Comparison of ENCODE assay signal across 1 cellular context in the genomic region with DNA sequence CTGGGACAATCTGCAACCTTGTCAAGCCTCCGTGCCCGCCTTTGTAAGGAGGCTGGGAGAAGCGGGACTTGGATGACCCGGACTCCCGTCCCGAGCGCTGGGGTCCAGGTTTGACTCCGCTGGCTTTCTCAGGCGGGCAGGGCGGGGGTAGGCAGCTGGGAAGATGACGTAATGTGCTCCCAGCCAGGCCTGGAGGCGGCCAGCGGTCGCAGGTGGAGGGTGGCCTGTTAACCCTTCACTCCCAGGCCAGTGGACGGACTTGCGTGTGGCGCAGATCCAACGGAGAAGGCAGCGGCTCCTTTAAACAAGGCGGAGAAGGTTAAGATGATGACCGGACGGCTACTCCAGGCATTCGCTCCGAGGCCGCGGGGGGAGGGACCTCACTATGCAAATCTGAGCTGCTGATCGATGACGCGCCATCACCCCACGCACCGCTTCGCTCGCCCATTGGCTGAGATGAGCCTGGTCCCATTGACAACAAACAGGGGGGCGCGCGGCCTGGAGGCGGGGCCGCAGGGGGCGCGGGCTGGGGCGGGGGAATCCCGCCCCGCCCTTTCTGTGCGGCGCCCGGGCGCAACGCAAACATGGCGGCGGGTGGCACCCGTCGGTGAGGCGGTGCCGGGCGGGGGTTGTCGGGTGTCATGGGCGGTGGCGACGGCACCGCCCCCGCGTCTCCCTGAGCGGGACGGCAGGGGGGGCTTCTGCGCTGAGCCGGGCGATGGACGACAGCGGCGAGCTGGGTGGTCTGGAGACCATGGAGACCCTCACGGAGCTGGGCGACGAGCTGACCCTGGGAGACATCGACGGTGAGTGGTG.
A peak's percentile ranks its signal among the peaks of the same experiment; 100 is the strongest.
TF ChIP-seq lines count a peak whose summit lies in the region.

A gene (plus strand): TSS at position 553 of the 816 bp plus-strand sequence. CDS start 166 bp downstream, at position 719.

TF ChIP-seq in HepG2, 621 proteins besides CTCF, POLR2A, EP300 and RAD21 (continued from another document and continues in another):
- TF ChIP-seq, protein P1, sequence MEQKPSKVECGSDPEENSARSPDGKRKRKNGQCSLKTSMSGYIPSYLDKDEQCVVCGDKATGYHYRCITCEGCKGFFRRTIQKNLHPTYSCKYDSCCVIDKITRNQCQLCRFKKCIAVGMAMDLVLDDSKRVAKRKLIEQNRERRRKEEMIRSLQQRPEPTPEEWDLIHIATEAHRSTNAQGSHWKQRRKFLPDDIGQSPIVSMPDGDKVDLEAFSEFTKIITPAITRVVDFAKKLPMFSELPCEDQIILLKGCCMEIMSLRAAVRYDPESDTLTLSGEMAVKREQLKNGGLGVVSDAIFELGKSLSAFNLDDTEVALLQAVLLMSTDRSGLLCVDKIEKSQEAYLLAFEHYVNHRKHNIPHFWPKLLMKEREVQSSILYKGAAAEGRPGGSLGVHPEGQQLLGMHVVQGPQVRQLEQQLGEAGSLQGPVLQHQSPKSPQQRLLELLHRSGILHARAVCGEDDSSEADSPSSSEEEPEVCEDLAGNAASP (CRISPR knock-in tag; IDR thresholded peaks at IDR 0.05; ENCODE audit: borderline replicate concordance) = peak; percentile 86
- TF ChIP-seq RXRB (CRISPR knock-in tag; IDR thresholded peaks at IDR 0.05; ENCODE audit: borderline replicate concordance) (peak; percentile 78), FLYWCH1 (CRISPR knock-in tag; IDR thresholded peaks at IDR 0.05) (no peak), ZNF451 (CRISPR knock-in tag; IDR thresholded peaks at IDR 0.05) (peak; percentile 10; the same call in 1 of the 2 replicates), ZNF841 (CRISPR knock-in tag; IDR thresholded peaks at IDR 0.05; ENCODE audit: borderline replicate concordance) (no peak), PHF8 (CRISPR knock-in tag; IDR thresholded peaks at IDR 0.05) (peak; percentile 63), CREB1 (IDR thresholded peaks at IDR 0.05) (peak; percentile 96), CREB1 (CRISPR knock-in tag; IDR thresholded peaks at IDR 0.05) (peak; percentile 96), ZNF20 (CRISPR knock-in tag; IDR thresholded peaks at IDR 0.05) (no peak), SMARCC2 (IDR thresholded peaks at IDR 0.05) (no peak), HNRNPUL1 (IDR thresholded peaks at IDR 0.05; ENCODE audit: low read depth, low read length) (0 out of 2 replicates have a peak, but pooled peaks have one; percentile 19), GLI4 (CRISPR knock-in tag; IDR thresholded peaks at IDR 0.05; ENCODE audit: borderline replicate concordance) (no peak), MAFG (CRISPR knock-in tag; IDR thresholded peaks at IDR 0.05) (no peak), SP1 (IDR thresholded peaks at IDR 0.05) (no peak), SP1 (CRISPR knock-in tag; IDR thresholded peaks at IDR 0.05) (peak; percentile 86), NPAS2 (CRISPR knock-in tag; IDR thresholded peaks at IDR 0.05; ENCODE audit: borderline replicate concordance) (no peak), ATF1 (CRISPR knock-in tag; IDR thresholded peaks at IDR 0.05) (peak; percentile 90), TMF1 (CRISPR knock-in tag; IDR thresholded peaks at IDR 0.05; ENCODE audit: low read depth) (no peak; the same call in 1 of the 2 replicates), ZKSCAN8 (CRISPR knock-in tag; IDR thresholded peaks at IDR 0.05; ENCODE audit: borderline replicate concordance) (no peak; the same call in 1 of the 2 replicates), ZNF546 (CRISPR knock-in tag; conservative IDR thresholded peaks at IDR 0.05) (no peak), HNRNPH1 (optimal IDR thresholded peaks at IDR 0.05; ENCODE audit: low read depth, low read length) (no peak), SETDB1 (CRISPR knock-in tag; IDR thresholded peaks at IDR 0.05; ENCODE audit: borderline replicate concordance) (no peak), MTF1 (CRISPR knock-in tag; IDR thresholded peaks at IDR 0.05) (peak; percentile 9; the same call in 1 of the 2 replicates), RORA (CRISPR knock-in tag; IDR thresholded peaks at IDR 0.05) (no peak), ZMYM2 (CRISPR knock-in tag; IDR thresholded peaks at IDR 0.05) (no peak), ZNF24 (IDR thresholded peaks at IDR 0.05) (no peak), ZKSCAN5 (CRISPR knock-in tag; IDR thresholded peaks at IDR 0.05) (no peak), ZNF121 (CRISPR knock-in tag; IDR thresholded peaks at IDR 0.05) (peak; percentile 7; the same call in 1 of the 2 replicates)
- TF ChIP-seq, protein P2, sequence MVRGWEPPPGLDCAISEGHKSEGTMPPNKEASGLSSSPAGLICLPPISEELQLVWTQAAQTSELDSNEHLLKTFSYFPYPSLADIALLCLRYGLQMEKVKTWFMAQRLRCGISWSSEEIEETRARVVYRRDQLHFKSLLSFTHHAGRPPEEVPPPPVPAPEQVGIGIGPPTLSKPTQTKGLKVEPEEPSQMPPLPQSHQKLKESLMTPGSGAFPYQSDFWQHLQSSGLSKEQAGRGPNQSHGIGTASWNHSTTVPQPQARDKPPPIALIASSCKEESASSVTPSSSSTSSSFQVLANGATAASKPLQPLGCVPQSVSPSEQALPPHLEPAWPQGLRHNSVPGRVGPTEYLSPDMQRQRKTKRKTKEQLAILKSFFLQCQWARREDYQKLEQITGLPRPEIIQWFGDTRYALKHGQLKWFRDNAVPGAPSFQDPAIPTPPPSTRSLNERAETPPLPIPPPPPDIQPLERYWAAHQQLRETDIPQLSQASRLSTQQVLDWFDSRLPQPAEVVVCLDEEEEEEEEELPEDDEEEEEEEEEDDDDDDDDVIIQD (CRISPR knock-in tag; IDR thresholded peaks at IDR 0.05; ENCODE audit: low read depth) = no peak
- TF ChIP-seq, protein P3, sequence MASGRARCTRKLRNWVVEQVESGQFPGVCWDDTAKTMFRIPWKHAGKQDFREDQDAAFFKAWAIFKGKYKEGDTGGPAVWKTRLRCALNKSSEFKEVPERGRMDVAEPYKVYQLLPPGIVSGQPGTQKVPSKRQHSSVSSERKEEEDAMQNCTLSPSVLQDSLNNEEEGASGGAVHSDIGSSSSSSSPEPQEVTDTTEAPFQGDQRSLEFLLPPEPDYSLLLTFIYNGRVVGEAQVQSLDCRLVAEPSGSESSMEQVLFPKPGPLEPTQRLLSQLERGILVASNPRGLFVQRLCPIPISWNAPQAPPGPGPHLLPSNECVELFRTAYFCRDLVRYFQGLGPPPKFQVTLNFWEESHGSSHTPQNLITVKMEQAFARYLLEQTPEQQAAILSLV (CRISPR knock-in tag; IDR thresholded peaks at IDR 0.05; ENCODE audit: borderline replicate concordance) = 0 out of 2 replicates have a peak, but pooled peaks have one; percentile 57
- TF ChIP-seq, protein P4, sequence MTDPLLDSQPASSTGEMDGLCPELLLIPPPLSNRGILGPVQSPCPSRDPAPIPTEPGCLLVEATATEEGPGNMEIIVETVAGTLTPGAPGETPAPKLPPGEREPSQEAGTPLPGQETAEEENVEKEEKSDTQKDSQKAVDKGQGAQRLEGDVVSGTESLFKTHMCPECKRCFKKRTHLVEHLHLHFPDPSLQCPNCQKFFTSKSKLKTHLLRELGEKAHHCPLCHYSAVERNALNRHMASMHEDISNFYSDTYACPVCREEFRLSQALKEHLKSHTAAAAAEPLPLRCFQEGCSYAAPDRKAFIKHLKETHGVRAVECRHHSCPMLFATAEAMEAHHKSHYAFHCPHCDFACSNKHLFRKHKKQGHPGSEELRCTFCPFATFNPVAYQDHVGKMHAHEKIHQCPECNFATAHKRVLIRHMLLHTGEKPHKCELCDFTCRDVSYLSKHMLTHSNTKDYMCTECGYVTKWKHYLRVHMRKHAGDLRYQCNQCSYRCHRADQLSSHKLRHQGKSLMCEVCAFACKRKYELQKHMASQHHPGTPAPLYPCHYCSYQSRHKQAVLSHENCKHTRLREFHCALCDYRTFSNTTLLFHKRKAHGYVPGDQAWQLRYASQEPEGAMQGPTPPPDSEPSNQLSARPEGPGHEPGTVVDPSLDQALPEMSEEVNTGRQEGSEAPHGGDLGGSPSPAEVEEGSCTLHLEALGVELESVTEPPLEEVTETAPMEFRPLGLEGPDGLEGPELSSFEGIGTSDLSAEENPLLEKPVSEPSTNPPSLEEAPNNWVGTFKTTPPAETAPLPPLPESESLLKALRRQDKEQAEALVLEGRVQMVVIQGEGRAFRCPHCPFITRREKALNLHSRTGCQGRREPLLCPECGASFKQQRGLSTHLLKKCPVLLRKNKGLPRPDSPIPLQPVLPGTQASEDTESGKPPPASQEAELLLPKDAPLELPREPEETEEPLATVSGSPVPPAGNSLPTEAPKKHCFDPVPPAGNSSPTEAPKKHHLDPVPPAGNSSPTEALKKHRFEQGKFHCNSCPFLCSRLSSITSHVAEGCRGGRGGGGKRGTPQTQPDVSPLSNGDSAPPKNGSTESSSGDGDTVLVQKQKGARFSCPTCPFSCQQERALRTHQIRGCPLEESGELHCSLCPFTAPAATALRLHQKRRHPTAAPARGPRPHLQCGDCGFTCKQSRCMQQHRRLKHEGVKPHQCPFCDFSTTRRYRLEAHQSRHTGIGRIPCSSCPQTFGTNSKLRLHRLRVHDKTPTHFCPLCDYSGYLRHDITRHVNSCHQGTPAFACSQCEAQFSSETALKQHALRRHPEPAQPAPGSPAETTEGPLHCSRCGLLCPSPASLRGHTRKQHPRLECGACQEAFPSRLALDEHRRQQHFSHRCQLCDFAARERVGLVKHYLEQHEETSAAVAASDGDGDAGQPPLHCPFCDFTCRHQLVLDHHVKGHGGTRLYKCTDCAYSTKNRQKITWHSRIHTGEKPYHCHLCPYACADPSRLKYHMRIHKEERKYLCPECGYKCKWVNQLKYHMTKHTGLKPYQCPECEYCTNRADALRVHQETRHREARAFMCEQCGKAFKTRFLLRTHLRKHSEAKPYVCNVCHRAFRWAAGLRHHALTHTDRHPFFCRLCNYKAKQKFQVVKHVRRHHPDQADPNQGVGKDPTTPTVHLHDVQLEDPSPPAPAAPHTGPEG (CRISPR knock-in tag; IDR thresholded peaks at IDR 0.05) = no peak
- TF ChIP-seq, protein P5, sequence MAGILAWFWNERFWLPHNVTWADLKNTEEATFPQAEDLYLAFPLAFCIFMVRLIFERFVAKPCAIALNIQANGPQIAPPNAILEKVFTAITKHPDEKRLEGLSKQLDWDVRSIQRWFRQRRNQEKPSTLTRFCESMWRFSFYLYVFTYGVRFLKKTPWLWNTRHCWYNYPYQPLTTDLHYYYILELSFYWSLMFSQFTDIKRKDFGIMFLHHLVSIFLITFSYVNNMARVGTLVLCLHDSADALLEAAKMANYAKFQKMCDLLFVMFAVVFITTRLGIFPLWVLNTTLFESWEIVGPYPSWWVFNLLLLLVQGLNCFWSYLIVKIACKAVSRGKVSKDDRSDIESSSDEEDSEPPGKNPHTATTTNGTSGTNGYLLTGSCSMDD (CRISPR knock-in tag; IDR thresholded peaks at IDR 0.05) = no peak
- TF ChIP-seq, protein P6, sequence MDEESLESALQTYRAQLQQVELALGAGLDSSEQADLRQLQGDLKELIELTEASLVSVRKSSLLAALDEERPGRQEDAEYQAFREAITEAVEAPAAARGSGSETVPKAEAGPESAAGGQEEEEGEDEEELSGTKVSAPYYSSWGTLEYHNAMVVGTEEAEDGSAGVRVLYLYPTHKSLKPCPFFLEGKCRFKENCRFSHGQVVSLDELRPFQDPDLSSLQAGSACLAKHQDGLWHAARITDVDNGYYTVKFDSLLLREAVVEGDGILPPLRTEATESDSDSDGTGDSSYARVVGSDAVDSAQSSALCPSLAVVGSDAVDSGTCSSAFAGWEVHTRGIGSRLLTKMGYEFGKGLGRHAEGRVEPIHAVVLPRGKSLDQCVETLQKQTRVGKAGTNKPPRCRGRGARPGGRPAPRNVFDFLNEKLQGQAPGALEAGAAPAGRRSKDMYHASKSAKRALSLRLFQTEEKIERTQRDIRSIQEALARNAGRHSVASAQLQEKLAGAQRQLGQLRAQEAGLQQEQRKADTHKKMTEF (CRISPR knock-in tag; IDR thresholded peaks at IDR 0.05) = peak; percentile 83
- TF ChIP-seq, protein P7, sequence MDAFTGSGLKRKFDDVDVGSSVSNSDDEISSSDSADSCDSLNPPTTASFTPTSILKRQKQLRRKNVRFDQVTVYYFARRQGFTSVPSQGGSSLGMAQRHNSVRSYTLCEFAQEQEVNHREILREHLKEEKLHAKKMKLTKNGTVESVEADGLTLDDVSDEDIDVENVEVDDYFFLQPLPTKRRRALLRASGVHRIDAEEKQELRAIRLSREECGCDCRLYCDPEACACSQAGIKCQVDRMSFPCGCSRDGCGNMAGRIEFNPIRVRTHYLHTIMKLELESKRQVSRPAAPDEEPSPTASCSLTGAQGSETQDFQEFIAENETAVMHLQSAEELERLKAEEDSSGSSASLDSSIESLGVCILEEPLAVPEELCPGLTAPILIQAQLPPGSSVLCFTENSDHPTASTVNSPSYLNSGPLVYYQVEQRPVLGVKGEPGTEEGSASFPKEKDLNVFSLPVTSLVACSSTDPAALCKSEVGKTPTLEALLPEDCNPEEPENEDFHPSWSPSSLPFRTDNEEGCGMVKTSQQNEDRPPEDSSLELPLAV (CRISPR knock-in tag; conservative IDR thresholded peaks at IDR 0.05; ENCODE audit: low read depth) = no peak; the same call in 1 of the 2 replicates
- TF ChIP-seq, protein P8, sequence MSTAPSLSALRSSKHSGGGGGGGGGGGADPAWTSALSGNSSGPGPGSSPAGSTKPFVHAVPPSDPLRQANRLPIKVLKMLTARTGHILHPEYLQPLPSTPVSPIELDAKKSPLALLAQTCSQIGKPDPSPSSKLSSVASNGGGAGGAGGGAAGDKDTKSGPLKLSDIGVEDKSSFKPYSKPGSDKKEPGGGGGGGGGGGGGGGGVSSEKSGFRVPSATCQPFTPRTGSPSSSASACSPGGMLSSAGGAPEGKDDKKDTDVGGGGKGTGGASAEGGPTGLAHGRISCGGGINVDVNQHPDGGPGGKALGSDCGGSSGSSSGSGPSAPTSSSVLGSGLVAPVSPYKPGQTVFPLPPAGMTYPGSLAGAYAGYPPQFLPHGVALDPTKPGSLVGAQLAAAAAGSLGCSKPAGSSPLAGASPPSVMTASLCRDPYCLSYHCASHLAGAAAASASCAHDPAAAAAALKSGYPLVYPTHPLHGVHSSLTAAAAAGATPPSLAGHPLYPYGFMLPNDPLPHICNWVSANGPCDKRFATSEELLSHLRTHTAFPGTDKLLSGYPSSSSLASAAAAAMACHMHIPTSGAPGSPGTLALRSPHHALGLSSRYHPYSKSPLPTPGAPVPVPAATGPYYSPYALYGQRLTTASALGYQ (CRISPR knock-in tag; IDR thresholded peaks at IDR 0.05) = no peak; the same call in 1 of the 2 replicates
- TF ChIP-seq, protein P9, sequence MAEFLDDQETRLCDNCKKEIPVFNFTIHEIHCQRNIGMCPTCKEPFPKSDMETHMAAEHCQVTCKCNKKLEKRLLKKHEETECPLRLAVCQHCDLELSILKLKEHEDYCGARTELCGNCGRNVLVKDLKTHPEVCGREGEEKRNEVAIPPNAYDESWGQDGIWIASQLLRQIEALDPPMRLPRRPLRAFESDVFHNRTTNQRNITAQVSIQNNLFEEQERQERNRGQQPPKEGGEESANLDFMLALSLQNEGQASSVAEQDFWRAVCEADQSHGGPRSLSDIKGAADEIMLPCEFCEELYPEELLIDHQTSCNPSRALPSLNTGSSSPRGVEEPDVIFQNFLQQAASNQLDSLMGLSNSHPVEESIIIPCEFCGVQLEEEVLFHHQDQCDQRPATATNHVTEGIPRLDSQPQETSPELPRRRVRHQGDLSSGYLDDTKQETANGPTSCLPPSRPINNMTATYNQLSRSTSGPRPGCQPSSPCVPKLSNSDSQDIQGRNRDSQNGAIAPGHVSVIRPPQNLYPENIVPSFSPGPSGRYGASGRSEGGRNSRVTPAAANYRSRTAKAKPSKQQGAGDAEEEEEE (CRISPR knock-in tag; IDR thresholded peaks at IDR 0.05; ENCODE audit: borderline replicate concordance) = no peak
- TF ChIP-seq, protein P10, sequence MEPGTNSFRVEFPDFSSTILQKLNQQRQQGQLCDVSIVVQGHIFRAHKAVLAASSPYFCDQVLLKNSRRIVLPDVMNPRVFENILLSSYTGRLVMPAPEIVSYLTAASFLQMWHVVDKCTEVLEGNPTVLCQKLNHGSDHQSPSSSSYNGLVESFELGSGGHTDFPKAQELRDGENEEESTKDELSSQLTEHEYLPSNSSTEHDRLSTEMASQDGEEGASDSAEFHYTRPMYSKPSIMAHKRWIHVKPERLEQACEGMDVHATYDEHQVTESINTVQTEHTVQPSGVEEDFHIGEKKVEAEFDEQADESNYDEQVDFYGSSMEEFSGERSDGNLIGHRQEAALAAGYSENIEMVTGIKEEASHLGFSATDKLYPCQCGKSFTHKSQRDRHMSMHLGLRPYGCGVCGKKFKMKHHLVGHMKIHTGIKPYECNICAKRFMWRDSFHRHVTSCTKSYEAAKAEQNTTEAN (CRISPR knock-in tag; conservative IDR thresholded peaks at IDR 0.05) = peak; percentile 50; the same call in 1 of the 2 replicates
